Comparison of ENCODE assay signal across 8 cellular contexts in genomic region chr16:30941600-30942420, GRCh38. TPM values are rescaled to one million over a fixed set of nuclear protein-coding genes. Genes with fewer than 3 reads are reported as not detected.
DNase-seq lines count a peak whose midpoint lies in the region; ATAC-seq, FAIRE-seq and TF ChIP-seq lines count a peak whose summit lies in the region.

No MANE protein-coding gene starts in this region.

- TF ChIP-seq CTCF in GM10266 (IDR thresholded peaks at IDR 0.05; ENCODE audit: control insufficient read depth, insufficient read depth, low read depth, missing control alignments) (peak; percentile 93), Loucy (conservative IDR thresholded peaks at IDR 0.05; ENCODE audit: low read length) (peak; percentile 89), GM12878 (IDR thresholded peaks at IDR 0.05 in 2 of 3, conservative IDR thresholded peaks at IDR 0.05 in 1 of 3; ENCODE audit: control insufficient read depth in 2 of 3, extremely low read depth in 1 of 3, insufficient read depth in 1 of 3, low read depth in 3 of 3, low read length in 3 of 3) (peak; percentile 94 to 99 (median 95)), spleen (IDR thresholded peaks at IDR 0.05 in 8 of 11, conservative IDR thresholded peaks at IDR 0.05 in 3 of 11) (peak; percentile 78 to 97 (median 93))

- peak overlapping the region; percentile 27 for H3K27ac Mint-ChIP-seq in T-helper 17 cell

- no peak overlapping the region for H2AFZ ChIP-seq in Loucy (ENCODE audit: low read length)
- H2AFZ ChIP-seq in GM12878 (ENCODE audit: control insufficient read depth, low read depth, low read length) = peak overlapping the region; percentile 49; the same call in 1 of the 2 replicates

- H3K27me3 ChIP-seq in Loucy (ENCODE audit: insufficient read depth, low read length, poor library complexity, severe bottlenecking) = no peaks in the 10 kb centered on the region
- H3K27me3 ChIP-seq in GM12878 (replicated peaks in 1 of 2; ENCODE audit: control insufficient read depth in 2 of 2, insufficient read depth in 2 of 2, low read length in 1 of 2) = no peaks in the 10 kb centered on the region
- H3K27me3 ChIP-seq in spleen (replicated peaks in 1 of 7) = no peaks in the 10 kb centered on the region

- H3K27me3 Mint-ChIP-seq in T-helper 17 cell = no peaks in the 10 kb centered on the region

- H3K27ac ChIP-seq in GM12878 (ENCODE audit: control insufficient read depth, insufficient read depth) (no peak overlapping the region), spleen (peak overlapping the region in 6 of 8 donors; percentile 29 to 75 (median 60))

- TF ChIP-seq RAD21 in GM12878 (IDR thresholded peaks at IDR 0.05; ENCODE audit: insufficient read depth, low read depth, low read length) = peak; percentile 67

- H4K20me1 ChIP-seq in Loucy (ENCODE audit: insufficient read depth, low read length, poor library complexity, severe bottlenecking) (no peaks in the 10 kb centered on the region), GM12878 (ENCODE audit: control insufficient read depth, insufficient read depth) (no peaks in the 10 kb centered on the region)

- intact Hi-C loops in GM12878 (cut with micrococcal nuclease; ENCODE audit: unreplicated experiment) = loop anchor here (1.0 kb wide), 1 partner anchor 98 kb away; no protein-coding TSS in a partner anchor
- intact Hi-C loops in spleen (cut with DNase I; ENCODE audit: low total_unique reads) = no loop called here

- no TSS peak for BruUV-seq in GM12878 (replicated peaks; lab: Mats Ljungman, UMichigan)

- peaks cover 24% of the 10 kb centered on the region for H3K4me1 ChIP-seq in Loucy (ENCODE audit: insufficient read depth, low read length, poor library complexity, severe bottlenecking)
- H3K4me1 ChIP-seq in GM12878 (ENCODE audit: control insufficient read depth, insufficient read depth, low read length) = peaks cover 9% of the 10 kb centered on the region
- peaks cover 5 to 32% (median 19%) of the 10 kb centered on the region in 6 donors for H3K4me1 ChIP-seq in spleen

- H3K4me2 ChIP-seq in Loucy (ENCODE audit: low read depth, low read length, poor library complexity, severe bottlenecking) = peak overlapping the region; percentile 26
- peak overlapping the region; percentile 34 for H3K4me2 ChIP-seq in GM12878 (ENCODE audit: control insufficient read depth, insufficient read depth)

- no peak for TF ChIP-seq POLR2A in GM12878 (IDR thresholded peaks at IDR 0.05; ENCODE audit: low read depth, low read length)
- no peak for TF ChIP-seq POLR2A in spleen (IDR thresholded peaks at IDR 0.05)

- CTCF ChIA-PET in GM12878 (lab: Yijun Ruan, JAX) = interaction anchor here (0.7 to 5.0 kb wide), 39 partner anchors 8 to 514 kb away, joined by 3 to 60 read pairs (median 4); partner anchors contain the start of genes FBXL19 and SRCAP

- RAD21 ChIA-PET in GM12878 (lab: Charles Lee; ENCODE audit: unreplicated experiment) = interaction anchor here (0.7 to 4.2 kb wide), 13 partner anchors 9 to 245 kb away, joined by 3 to 34 read pairs (median 4); partner anchors contain the start of gene PHKG2

- 23% methylated on average over 15 of the region's 15 CpGs for WGBS in GM12878 (ENCODE audit: insufficient coverage, insufficient replicate concordance, low lambda C conversion rate, missing lambda C conversion rate)
- WGBS in spleen, 5 donors = 22 to 25% (median 23%) methylated on average over 7 to 15 of the region's 15 CpGs

- peak; percentile 98 for FAIRE-seq in GM12878 (lab: Jason Lieb, UNC)

- H3K9ac ChIP-seq in Loucy (ENCODE audit: low read depth, low read length, poor library complexity, severe bottlenecking) (no peak overlapping the region), GM12878 (ENCODE audit: control insufficient read depth, insufficient read depth, low read length) (no peak overlapping the region)

- in situ Hi-C loops in GM12878 (cut with MboI) = no loop called here

- SMC1A ChIA-PET in GM12878 (lab: Charles Lee; ENCODE audit: uncharacterized antibody, unreplicated experiment) = interaction anchor here (0.7 to 4.0 kb wide), 13 partner anchors 8 to 281 kb away, joined by 3 to 39 read pairs (median 5); partner anchors contain the start of gene CTF1

- H3K36me3 ChIP-seq in Loucy (ENCODE audit: insufficient read depth, low read length) (peaks cover 21% of the 10 kb centered on the region), GM12878 (ENCODE audit: control insufficient read depth in 2 of 2, insufficient read depth in 2 of 2, low read length in 1 of 2) (peaks cover 0 to 7% of the 10 kb centered on the region in 2 experiments; a peak in 2 of 4 replicates), spleen (peaks cover 0 to 78% (median 4%) of the 10 kb centered on the region in 6 donors)

- ATAC-seq in T-helper 17 cell (peak; percentile 97), GM12878 (peak; percentile 99)

- H3K4me1 Mint-ChIP-seq in T-helper 17 cell = peaks cover 26% of the 10 kb centered on the region

- no peaks in the 10 kb centered on the region for H3K79me2 ChIP-seq in Loucy (ENCODE audit: insufficient read depth, low read length)
- no peaks in the 10 kb centered on the region for H3K79me2 ChIP-seq in GM12878 (ENCODE audit: control insufficient read depth, insufficient read depth, low read length)

- H3K9me2 ChIP-seq in Loucy (replicated peaks; ENCODE audit: low read depth, low read length) = no peaks in the 10 kb centered on the region

- no peak for TF ChIP-seq EP300 in GM12878 (IDR thresholded peaks at IDR 0.05; ENCODE audit: borderline replicate concordance in 1 of 2, control insufficient read depth in 1 of 2, low read depth in 2 of 2, low read length in 2 of 2)

- H3K36me3 Mint-ChIP-seq in T-helper 17 cell (ENCODE audit: low read depth) = no peaks in the 10 kb centered on the region

- H3K4me3 Mint-ChIP-seq in T-helper 17 cell = no peak overlapping the region

- POLR2A ChIA-PET in GM12878 (lab: Charles Lee) = interaction anchor here (0.6 to 3.2 kb wide), 5 partner anchors 8 to 194 kb away, joined by 3 to 8 read pairs (median 3); partner anchors contain the start of gene FBXL19

- H3K4me3 ChIP-seq in Loucy (ENCODE audit: low read length, poor library complexity, severe bottlenecking) (peak overlapping the region; percentile 8), GM12878 (no peak overlapping the region), spleen (peak overlapping the region in 2 of 8 donors; percentile 13 to 39)

- DNase-seq in GM10266 (ENCODE audit: extremely low spot score) (peak; percentile 92), H4 (ENCODE audit: low spot score) (peak; percentile 70), T-helper 17 cell (peak; percentile 41 to 43 (median 43)), GM12878 (ENCODE audit: low read depth, low spot score) (no peak), hypothalamus (lab: John Stamatoyannopoulos, UW) (peak in 28 of 51 donors; percentile 11 to 62 (median 40)), spleen (peak; percentile 95), dedifferentiated amniotic fluid mesenchymal stem cell (ENCODE audit: extremely low spot score) (no peak)

- H3F3A ChIP-seq in Loucy (ENCODE audit: low read depth) = no peaks in the 10 kb centered on the region

- no peaks in the 10 kb centered on the region for H3K9me3 ChIP-seq in Loucy (ENCODE audit: insufficient read depth, low read depth, low read length)
- H3K9me3 ChIP-seq in T-helper 17 cell (ENCODE audit: control insufficient read depth, low read length, poor library complexity, severe bottlenecking) = no peaks in the 10 kb centered on the region
- H3K9me3 ChIP-seq in GM12878 (replicated peaks; ENCODE audit: control insufficient read depth, insufficient read depth, low read length) = no peaks in the 10 kb centered on the region
- H3K9me3 ChIP-seq in spleen = no peaks in the 10 kb centered on the region

RNA-seq across cellular contexts. Expression of gene ORAI3, which starts 7.1 kb away (rescaled TPM):
- 30.5 and 43.8 TPM in 2 replicates for total RNA-seq in H4 (2014; rRNA removed; shearing (Covaris generic))
- total RNA-seq in T-helper 17 cell (1 to 10 TPM; 6.4 to 7.5 TPM), GM12878 (2014; rRNA removed) (19.5 and 22.4 TPM in 2 replicates), GM12878 (2014; rRNA removed; fragmentation: Illumina TruSeq; extraction: Trizol) (7.0 and 7.2 TPM in 2 replicates), GM12878 (2021) (17.3 TPM in 2 replicates), spleen (10 to 100 TPM; 20.7 to 44.8 (median 29.8) TPM)
- 14.8 and 15.5 TPM in 2 replicates for total RNA-seq in GM12878 (2013; cell fraction: nucleolus; rRNA removed)
- 9.1 TPM for polyA plus RNA-seq in GM12878 (2011; ENCODE audit: low read depth)
- polyA plus RNA-seq in GM12878 (2011; rRNA removed) (8.3 and 15.2 TPM in 2 replicates), GM12878 (2014; fragmentation: Illumina TruSeq; extraction: Trizol) (5.6 and 8.6 TPM in 2 replicates), GM12878 (2014; fragmentation: Nextera tagmentation; extraction: Ambion mirVana) (1 to 10 TPM; 3.4 to 8.5 TPM), GM12878 (2014; rRNA removed) (18.6 and 19.7 TPM in 2 replicates), GM12878 (2016; fragmentation: Nextera tagmentation; extraction: Ambion mirVana) (10 to 100 TPM; 21.3 to 21.9 TPM), spleen (10 to 100 TPM; 22.2 to 26.2 (median 22.5) TPM)
- polyA plus RNA-seq in GM12878 (2011; cell fraction: cytosol; rRNA removed) = 23.5 and 26.1 TPM in 2 replicates
- 12.2 and 17.5 TPM in 2 replicates for polyA plus RNA-seq in GM12878 (2011; cell fraction: nucleus; rRNA removed)
- polyA plus RNA-seq in GM12878 (2012) = 19.4 and 25.7 TPM in 2 replicates
- polyA minus RNA-seq in GM12878 (2011; rRNA and poly(A)+ RNA removed) = 16.2 and 26.9 TPM in 2 replicates
- polyA minus RNA-seq in GM12878 (2011; cell fraction: cytosol; rRNA and poly(A)+ RNA removed) = 6.3 and 9.1 TPM in 2 replicates
- polyA minus RNA-seq in GM12878 (2011; cell fraction: nucleus; rRNA and poly(A)+ RNA removed) = 8.0 and 8.9 TPM in 2 replicates

RNA-seq across cellular contexts. Expression of gene SETD1A, which starts 15.7 kb away (rescaled TPM):
- total RNA-seq in H4 (2014; rRNA removed; shearing (Covaris generic)) = 1.4 and 1.7 TPM in 2 replicates
- total RNA-seq in T-helper 17 cell (10 to 100 TPM; 31.3 to 45.5 TPM), GM12878 (2014; rRNA removed) (1.7 and 3.6 TPM in 2 replicates), GM12878 (2014; rRNA removed; fragmentation: Illumina TruSeq; extraction: Trizol) (2.0 and 2.1 TPM in 2 replicates), GM12878 (2021) (20.6 and 25.9 TPM in 2 replicates), spleen (10 to 100 TPM; 10.1 to 24.9 (median 19.8) TPM)
- 9.8 and 13.3 TPM in 2 replicates for total RNA-seq in GM12878 (2013; cell fraction: nucleolus; rRNA removed)
- 7.8 TPM for polyA plus RNA-seq in GM12878 (2011; ENCODE audit: low read depth)
- polyA plus RNA-seq in GM12878 (2011; rRNA removed) (0.37 and 1.5 TPM in 2 replicates), GM12878 (2014; fragmentation: Illumina TruSeq; extraction: Trizol) (8.9 and 11.4 TPM in 2 replicates), GM12878 (2014; fragmentation: Nextera tagmentation; extraction: Ambion mirVana) (under 1 TPM; 0.02 to 0.18 TPM), GM12878 (2014; rRNA removed) (10.6 and 15.2 TPM in 2 replicates), GM12878 (2016; fragmentation: Nextera tagmentation; extraction: Ambion mirVana) (1 to 10 TPM; 6.1 to 7.4 TPM), spleen (10 to 100 TPM in 1 of 3 donors, 1 to 10 TPM in 2; 4.8 to 15.0 (median 8.8) TPM)
- polyA plus RNA-seq in GM12878 (2011; cell fraction: cytosol; rRNA removed) = 1.5 and 1.6 TPM in 2 replicates
- polyA plus RNA-seq in GM12878 (2011; cell fraction: nucleus; rRNA removed) = 9.6 and 18.4 TPM in 2 replicates
- polyA plus RNA-seq in GM12878 (2012) = 9.9 and 23.0 TPM in 2 replicates
- 1.6 and 2.2 TPM in 2 replicates for polyA minus RNA-seq in GM12878 (2011; rRNA and poly(A)+ RNA removed)
- 4.3 and 11.0 TPM in 2 replicates for polyA minus RNA-seq in GM12878 (2011; cell fraction: cytosol; rRNA and poly(A)+ RNA removed)
- polyA minus RNA-seq in GM12878 (2011; cell fraction: nucleus; rRNA and poly(A)+ RNA removed) = 3.6 and 8.7 TPM in 2 replicates

RNA-seq across cellular contexts. Expression of gene FBXL19, which starts 18.4 kb away (rescaled TPM):
- total RNA-seq in H4 (2014; rRNA removed; shearing (Covaris generic)) = 5.0 and 13.8 TPM in 2 replicates
- total RNA-seq in T-helper 17 cell (10 to 100 TPM; 12.6 to 13.2 TPM), GM12878 (2014; rRNA removed) (19.8 and 23.6 TPM in 2 replicates), GM12878 (2014; rRNA removed; fragmentation: Illumina TruSeq; extraction: Trizol) (6.2 and 6.8 TPM in 2 replicates), GM12878 (2021) (27.5 and 32.1 TPM in 2 replicates), spleen (10 to 100 TPM; 12.4 to 21.0 (median 17.8) TPM)
- 18.6 and 24.2 TPM in 2 replicates for total RNA-seq in GM12878 (2013; cell fraction: nucleolus; rRNA removed)
- polyA plus RNA-seq in GM12878 (2011; ENCODE audit: low read depth) = 3.2 TPM
- polyA plus RNA-seq in GM12878 (2011; rRNA removed) (4.7 and 11.5 TPM in 2 replicates), GM12878 (2014; fragmentation: Illumina TruSeq; extraction: Trizol) (1.5 and 3.8 TPM in 2 replicates), GM12878 (2014; fragmentation: Nextera tagmentation; extraction: Ambion mirVana) (under 1 TPM in 1 of 2 experiments, not detected in 1; 0.02 TPM), GM12878 (2014; rRNA removed) (15.5 and 18.7 TPM in 2 replicates), GM12878 (2016; fragmentation: Nextera tagmentation; extraction: Ambion mirVana) (under 1 TPM; 0.66 TPM), spleen (10 to 100 TPM in 1 of 3 donors, 1 to 10 TPM in 2; 4.3 to 24.7 (median 5.5) TPM)
- 14.3 and 20.2 TPM in 2 replicates for polyA plus RNA-seq in GM12878 (2011; cell fraction: cytosol; rRNA removed)
- polyA plus RNA-seq in GM12878 (2011; cell fraction: nucleus; rRNA removed) = 35.4 and 47.5 TPM in 2 replicates
- polyA plus RNA-seq in GM12878 (2012) = 13.5 and 15.5 TPM in 2 replicates
- polyA minus RNA-seq in GM12878 (2011; rRNA and poly(A)+ RNA removed) = 6.6 and 15.9 TPM in 2 replicates
- polyA minus RNA-seq in GM12878 (2011; cell fraction: cytosol; rRNA and poly(A)+ RNA removed) = 12.9 and 18.2 TPM in 2 replicates
- 6.0 and 13.4 TPM in 2 replicates for polyA minus RNA-seq in GM12878 (2011; cell fraction: nucleus; rRNA and poly(A)+ RNA removed)

RNA-seq across cellular contexts. Expression of gene HSD3B7, which starts 43.2 kb away (rescaled TPM):
- total RNA-seq in H4 (2014; rRNA removed; shearing (Covaris generic)) = 0.68 and 1.0 TPM in 2 replicates
- total RNA-seq in T-helper 17 cell (under 1 TPM; 0.21 to 0.60 TPM), GM12878 (2014; rRNA removed) (1.0 and 1.3 TPM in 2 replicates), GM12878 (2014; rRNA removed; fragmentation: Illumina TruSeq; extraction: Trizol) (0.18 and 0.32 TPM in 2 replicates), GM12878 (2021) (1.1 and 1.3 TPM in 2 replicates), spleen (10 to 100 TPM; 11.0 to 24.5 (median 18.6) TPM)
- 1.9 and 2.2 TPM in 2 replicates for total RNA-seq in GM12878 (2013; cell fraction: nucleolus; rRNA removed)
- 0.16 TPM for polyA plus RNA-seq in GM12878 (2011; ENCODE audit: low read depth)
- polyA plus RNA-seq in GM12878 (2011; rRNA removed) (0.27 and 0.65 TPM in 2 replicates), GM12878 (2014; fragmentation: Illumina TruSeq; extraction: Trizol) (0.17 and 0.48 TPM in 2 replicates), GM12878 (2014; fragmentation: Nextera tagmentation; extraction: Ambion mirVana) (under 1 TPM; 0.18 to 0.40 TPM), GM12878 (2014; rRNA removed) (1.5 and 1.8 TPM in 2 replicates), GM12878 (2016; fragmentation: Nextera tagmentation; extraction: Ambion mirVana) (under 1 TPM in 1 of 2 experiments, not detected in 1; 0.46 TPM), spleen (10 to 100 TPM in 1 of 3 donors, 1 to 10 TPM in 2; 5.3 to 19.4 (median 6.7) TPM)
- polyA plus RNA-seq in GM12878 (2011; cell fraction: cytosol; rRNA removed) = 1.3 and 1.9 TPM in 2 replicates
- polyA plus RNA-seq in GM12878 (2011; cell fraction: nucleus; rRNA removed) = 4.5 and 6.1 TPM in 2 replicates
- polyA plus RNA-seq in GM12878 (2012) = 0.37 and 0.42 TPM in 2 replicates
- 0.46 TPM in 1 of 2 replicates, not detected in the other for polyA minus RNA-seq in GM12878 (2011; rRNA and poly(A)+ RNA removed)
- not detected in 2 replicates for polyA minus RNA-seq in GM12878 (2011; cell fraction: cytosol; rRNA and poly(A)+ RNA removed)
- polyA minus RNA-seq in GM12878 (2011; cell fraction: nucleus; rRNA and poly(A)+ RNA removed) = 0.60 and 1.4 TPM in 2 replicates

RNA-seq across cellular contexts. Expression of gene CTF1, which starts 45.4 kb away (rescaled TPM):
- not detected in 2 replicates for total RNA-seq in H4 (2014; rRNA removed; shearing (Covaris generic))
- total RNA-seq in T-helper 17 cell = under 1 TPM in 1 of 2 donors, not detected in 1; 0.26 TPM
- total RNA-seq in GM12878 (2013; cell fraction: nucleolus; rRNA removed) = not detected in 2 replicates
- total RNA-seq in GM12878 (2014; rRNA removed) = 0.05 and 0.11 TPM in 2 replicates
- 0.09 and 0.14 TPM in 2 replicates for total RNA-seq in GM12878 (2014; rRNA removed; fragmentation: Illumina TruSeq; extraction: Trizol)
- 0.45 and 0.46 TPM in 2 replicates for total RNA-seq in GM12878 (2021)
- polyA plus RNA-seq in GM12878 (2011; ENCODE audit: low read depth) = not detected
- polyA plus RNA-seq in GM12878 (2011; rRNA removed) = 0.11 TPM in 1 of 2 replicates, not detected in the other
- 0.07 and 0.13 TPM in 2 replicates for polyA plus RNA-seq in GM12878 (2011; cell fraction: cytosol; rRNA removed)
- polyA plus RNA-seq in GM12878 (2011; cell fraction: nucleus; rRNA removed) = 0.15 and 0.23 TPM in 2 replicates
- polyA plus RNA-seq in GM12878 (2012) = 0.13 and 0.19 TPM in 2 replicates
- polyA plus RNA-seq in GM12878 (2014; fragmentation: Illumina TruSeq; extraction: Trizol) = 0.16 TPM in 1 of 2 replicates, not detected in the other
- polyA plus RNA-seq in GM12878 (2014; fragmentation: Nextera tagmentation; extraction: Ambion mirVana) = under 1 TPM in 1 of 2 experiments, not detected in 1; 0.04 TPM
- polyA plus RNA-seq in GM12878 (2014; rRNA removed) = 0.22 and 0.34 TPM in 2 replicates
- polyA plus RNA-seq in GM12878 (2016; fragmentation: Nextera tagmentation; extraction: Ambion mirVana) = not detected
- 0.57 and 0.80 TPM in 2 replicates for polyA minus RNA-seq in GM12878 (2011; rRNA and poly(A)+ RNA removed)
- not detected in 2 replicates for polyA minus RNA-seq in GM12878 (2011; cell fraction: cytosol; rRNA and poly(A)+ RNA removed)
- polyA minus RNA-seq in GM12878 (2011; cell fraction: nucleus; rRNA and poly(A)+ RNA removed) = 0.48 and 0.57 TPM in 2 replicates
- total RNA-seq in spleen = 1 to 10 TPM in 5 of 7 donors, under 1 TPM in 1, not detected in 1; 0.68 to 3.3 (median 1.4) TPM
- polyA plus RNA-seq in spleen = 1 to 10 TPM in 2 of 3 donors, under 1 TPM in 1; 0.61 to 1.3 (median 1.1) TPM

Comparison
In these comparisons a context has a peak if more than half of its experiments do, and no peak if none do; other contexts are left out.
1. DNase-seq: peak in GM10266 (single experiment), H4 (single experiment), T-helper 17 cell (3 of 3), hypothalamus (28 of 51) and spleen (single experiment); none in GM12878 (single experiment) and dedifferentiated amniotic fluid mesenchymal stem cell (single experiment).
2. Peak in every context shown above with its lines, with median percentiles within 50 percentile points of each other: CTCF ChIP-seq.